ENCODE assay signal across 21 cellular contexts in the genomic region with DNA sequence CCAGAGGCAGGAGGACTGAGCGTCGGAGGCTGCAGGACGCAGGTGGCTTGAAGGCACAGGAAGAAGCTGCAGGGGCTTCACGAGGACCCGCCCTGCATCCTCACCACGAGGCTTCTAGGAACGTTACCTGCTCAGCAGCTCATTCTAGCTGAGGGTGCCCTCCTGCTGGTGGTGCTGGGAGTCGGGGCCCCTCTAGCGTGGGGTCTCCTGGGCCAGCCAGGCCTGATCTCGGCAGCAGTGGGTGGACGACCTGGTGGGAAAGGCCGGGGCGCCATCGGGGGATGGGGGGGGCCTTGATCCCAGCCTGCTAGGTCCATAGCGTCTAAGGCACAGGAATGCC.
"Had no signal": no experiment of that assay in that cellular context is flagged by ENCODE, and none has a peak within 500 bp of the region (broad histone marks: within the 10 kb centered on the region; RNA-seq: fewer than 3 reads in every experiment).

No MANE protein-coding gene starts in this region.

- H3K4me1 ChIP-seq: colonic mucosa, esophagus squamous epithelium, gastrocnemius medialis, left lung, lower lobe of right lung had no signal

- H3K36me3 ChIP-seq: colonic mucosa, esophagus squamous epithelium, gastrocnemius medialis, heart right ventricle, left lung, lower lobe of right lung had no signal

- ATAC-seq: effector memory CD8-positive, alpha-beta T cell; esophagus mucosa; gastrocnemius medialis; heart right ventricle; left cardiac atrium; left lung; left ventricle myocardium superior; lower lobe of right lung; mucosa of descending colon had no signal

- H3K9me3 ChIP-seq: colonic mucosa, esophagus squamous epithelium, gastrocnemius medialis, heart right ventricle, left lung, lower lobe of right lung, mucosa of descending colon had no signal

- H3K27me3 ChIP-seq: colonic mucosa had no signal

- H3K27ac ChIP-seq: colonic mucosa, epithelial cell of prostate, esophagus squamous epithelium, gastrocnemius medialis, heart right ventricle, left lung, lower lobe of right lung had no signal

- DNase-seq: colonic mucosa; cortex of kidney; effector CD8-positive, alpha-beta T cell; effector memory CD8-positive, alpha-beta T cell; endodermal cell; erythroblast; esophagus squamous epithelium; foreskin melanocyte; gastrocnemius medialis; glutamatergic neuron; heart right ventricle; hippocampal formation; left cardiac atrium; left lung; left ventricle myocardium superior; lower lobe of right lung; mesenchymal stem cell; mucosa of descending colon; naive B cell had no signal

- H3K4me3 ChIP-seq: colonic mucosa, esophagus squamous epithelium, gastrocnemius medialis, heart right ventricle, left lung, lower lobe of right lung, mucosa of descending colon had no signal
